In genomic region chr9:87336407-87336806, GRCh38 we compare ENCODE assay signal across 9 cellular contexts.
DNase-seq lines count a peak whose midpoint lies in the region; ATAC-seq and TF ChIP-seq lines count a peak whose summit lies in the region.
"Had no signal": no experiment of that assay in that cellular context is flagged by ENCODE, and none has a peak within 500 bp of the region (broad histone marks: within the 10 kb centered on the region; RNA-seq: fewer than 3 reads in every experiment).

No MANE protein-coding gene starts in this region.

- H3K27me3 Mint-ChIP-seq in CD8-positive, alpha-beta T cell (ENCODE audit: low read depth) = peaks cover 38% of the 10 kb centered on the region

- no peak overlapping the region for H2AFZ ChIP-seq in OCI-LY7 (ENCODE audit: low read length)

- intact Hi-C loops in OCI-LY7 (cut with micrococcal nuclease; ENCODE audit: unreplicated experiment) = loop anchor here (2.0 kb wide), 1 partner anchor 220 kb away; no protein-coding TSS in a partner anchor
- intact Hi-C loops in CD8-positive, alpha-beta T cell (cut with DNase I, micrococcal nuclease) = loop anchor here in 1 of 2 experiments (5.0 to 10.0 kb wide), 3 partner anchors 478 to 1666 kb away; no protein-coding TSS in a partner anchor

- no peak for ATAC-seq in CD8-positive, alpha-beta T cell

- in situ Hi-C loops in ACHN (cut with HindIII; ENCODE audit: low pct_ligation_motif_present, low pct_unique_long_range_greater_than_20kb, low sequenced_read_pairs) = no loop called here

- no TSS peak for BruUV-seq in OCI-LY7 (replicated peaks; lab: Mats Ljungman, UMichigan)

- CTCF ChIA-PET in OCI-LY7 (lab: Charles Lee; ENCODE audit: unreplicated experiment) = no interaction called here
- CTCF ChIA-PET in CD8-positive, alpha-beta T cell (lab: Charles Lee) = no interaction called here

- H4K20me1 ChIP-seq in OCI-LY7 (ENCODE audit: insufficient read depth, low read length) = no peaks in the 10 kb centered on the region

- POLR2A ChIA-PET in OCI-LY7 (lab: Charles Lee) = no interaction called here
- POLR2A ChIA-PET in CD8-positive, alpha-beta T cell (lab: Charles Lee) = no interaction called here

- H3K36me3 Mint-ChIP-seq in CD8-positive, alpha-beta T cell = no peaks in the 10 kb centered on the region

- no peaks in the 10 kb centered on the region for H3K36me3 ChIP-seq in OCI-LY7 (ENCODE audit: insufficient read depth, low read length)
- no peaks in the 10 kb centered on the region for H3K36me3 ChIP-seq in CD8-positive, alpha-beta T cell (ENCODE audit: insufficient read depth, low read length)

- DNase-seq in ACHN = peak; percentile 39
- DNase-seq in OCI-LY7 (ENCODE audit: low spot score) = peak; percentile 2
- peak; percentile 30 for DNase-seq in fibroblast of peridontal ligament (ENCODE audit: extremely low read depth)
- DNase-seq in CD8-positive, alpha-beta T cell = no peak
- DNase-seq in NCI-H1436 (lab: John Stamatoyannopoulos, UW) = no peak
- DNase-seq in SHP77 treated with DMSO at 0.1 percent for 48 hours (lab: John Stamatoyannopoulos, UW) = no peak
- DNase-seq in AG08396 (ENCODE audit: low spot score) = no peak
- DNase-seq: stimulated activated naive CD4-positive, alpha-beta T cell treated with Interleukin-2 at 50 U/mL for 16 hours had no signal

- H3K9me3 ChIP-seq in OCI-LY7 (ENCODE audit: low read length) = peaks cover 3% of the 10 kb centered on the region; the same call in 1 of the 2 replicates
- no peaks in the 10 kb centered on the region for H3K9me3 ChIP-seq in CD8-positive, alpha-beta T cell (ENCODE audit: low read length)

- H3K27ac ChIP-seq in OCI-LY7 (ENCODE audit: low read depth, low read length, poor library complexity, severe bottlenecking) = no peak overlapping the region
- no peak overlapping the region for H3K27ac ChIP-seq in CD8-positive, alpha-beta T cell (ENCODE audit: low read depth, low read length)

- H3K4me1 Mint-ChIP-seq in CD8-positive, alpha-beta T cell (ENCODE audit: low read depth) = peaks cover 13% of the 10 kb centered on the region

- no peaks in the 10 kb centered on the region for H3K9me2 ChIP-seq in OCI-LY7 (ENCODE audit: insufficient read depth, low read length)

- H3K4me2 ChIP-seq in OCI-LY7 (ENCODE audit: low read length) = no peak overlapping the region

- no peak overlapping the region for H3K27ac Mint-ChIP-seq in CD8-positive, alpha-beta T cell

- H3K4me3 Mint-ChIP-seq in CD8-positive, alpha-beta T cell = no peak overlapping the region

- H3K27me3 ChIP-seq in CD8-positive, alpha-beta T cell (ENCODE audit: insufficient read depth, low read length) = peaks cover 11% of the 10 kb centered on the region

- no peaks in the 10 kb centered on the region for H3K4me1 ChIP-seq in OCI-LY7 (ENCODE audit: insufficient read depth, low read length, poor library complexity, severe bottlenecking)
- H3K4me1 ChIP-seq in CD8-positive, alpha-beta T cell (ENCODE audit: insufficient read depth, low read length) = no peaks in the 10 kb centered on the region

- peaks cover 2% of the 10 kb centered on the region for H3K9me3 Mint-ChIP-seq in CD8-positive, alpha-beta T cell

- H3K4me3 ChIP-seq in OCI-LY7 (ENCODE audit: low read depth, low read length, poor library complexity, severe bottlenecking) = no peak overlapping the region
- no peak overlapping the region for H3K4me3 ChIP-seq in CD8-positive, alpha-beta T cell (ENCODE audit: low read depth, low read length)

- TF ChIP-seq CTCF in GM12873 (IDR thresholded peaks at IDR 0.05; ENCODE audit: insufficient read depth, low read depth, low read length, missing control alignments) (peak; percentile 42), OCI-LY7 (conservative IDR thresholded peaks at IDR 0.05; ENCODE audit: low read length) (no peak)
- no peak for TF ChIP-seq CTCF in CD8-positive, alpha-beta T cell (IDR thresholded peaks at IDR 0.05)

- H3K79me2 ChIP-seq in OCI-LY7 (ENCODE audit: insufficient read depth, low read depth, low read length) = no peaks in the 10 kb centered on the region

Comparison
In these comparisons a context has a peak if more than half of its experiments do, and no peak if none do; other contexts are left out.
1. DNase-seq: peak in ACHN (single experiment), OCI-LY7 (single experiment) and fibroblast of peridontal ligament (single experiment); none in CD8-positive, alpha-beta T cell (0 of 7), NCI-H1436 (single experiment), SHP77 treated with DMSO at 0.1 percent for 48 hours (single experiment) and AG08396 (single experiment).